In genomic region chr14:103528512-103529382, GRCh38 we compare ENCODE assay signal across 8 cellular contexts. TPM values are rescaled to one million over a fixed set of nuclear protein-coding genes. Genes with fewer than 3 reads are reported as not detected.
DNase-seq lines count a peak whose midpoint lies in the region; ATAC-seq, FAIRE-seq and TF ChIP-seq lines count a peak whose summit lies in the region.

Gene TRMT61A, plus strand, starts transcription at chr14:103529196. Its CDS starts 783 bp downstream, at chr14:103529979.

- H3K27ac Mint-ChIP-seq in activated naive CD4-positive, alpha-beta T cell treated with anti-CD3 and anti-CD28 coated beads, Interleukin-2, amount 10 ng/mL, durations not matched to agents 7 days and 5 days = peak within 1 kb of the TSS; percentile 95

- DNase-seq in MM.1S = peak; percentile 57
- DNase-seq in SK-MEL-5 (ENCODE audit: low read depth, low spot score) = peak; percentile 90
- peak; percentile 81 for DNase-seq in activated naive CD4-positive, alpha-beta T cell treated with anti-CD3 and anti-CD28 coated beads, Interleukin-2, amount 10 ng/mL, durations not matched to agents 7 days and 5 days
- DNase-seq in frontal cortex (ENCODE audit: low spot score in 2 of 2) = peak; percentile 99
- DNase-seq in non-pigmented ciliary epithelial cell (ENCODE audit: low read depth) = peak; percentile 51
- DNase-seq in superior temporal gyrus (ENCODE audit: extremely low spot score) = peak; percentile 88

- ATAC-seq in GM21447 (IDR thresholded peaks at IDR 0.05; ENCODE audit: unreplicated experiment) = peak; percentile 33

- CTCF ChIA-PET in activated naive CD4-positive, alpha-beta T cell treated with anti-CD3 and anti-CD28 coated beads, Interleukin-2, amount 10 ng/mL, durations not matched to agents 7 days and 5 days (lab: Charles Lee) = interaction anchor here (0.6 to 4.2 kb wide), 4 partner anchors 10 to 48 kb away, joined by 3 to 20 read pairs (median 4); no protein-coding TSS in a partner anchor

- peaks cover 31% of the 10 kb centered on the region for H3K79me2 ChIP-seq in MM.1S (ENCODE audit: low read length)

- H3K4me3 Mint-ChIP-seq in activated naive CD4-positive, alpha-beta T cell treated with anti-CD3 and anti-CD28 coated beads, Interleukin-2, amount 10 ng/mL, durations not matched to agents 7 days and 5 days = peak within 1 kb of the TSS; percentile 88

- no peaks in the 10 kb centered on the region for H3K9me3 ChIP-seq in MM.1S (replicated peaks; ENCODE audit: insufficient read depth, low read length)

- no peaks in the 10 kb centered on the region for H3K4me1 ChIP-seq in MM.1S (ENCODE audit: low read length)

- no peaks in the 10 kb centered on the region for H3K9me2 ChIP-seq in MM.1S (replicated peaks; ENCODE audit: insufficient read depth, low read length)

- peak within 1 kb of the TSS; percentile 83 for H3K4me2 ChIP-seq in MM.1S (ENCODE audit: low read depth, low read length)

- H3K4me1 Mint-ChIP-seq in activated naive CD4-positive, alpha-beta T cell treated with anti-CD3 and anti-CD28 coated beads, Interleukin-2, amount 10 ng/mL, durations not matched to agents 7 days and 5 days = peaks cover 37% of the 10 kb centered on the region

- TF ChIP-seq CTCF in C4-2B (conservative IDR thresholded peaks at IDR 0.05) = no peak
- TF ChIP-seq CTCF in MM.1S (IDR thresholded peaks at IDR 0.05; ENCODE audit: low read length) = no peak

- H3F3A ChIP-seq in MM.1S (ENCODE audit: insufficient read depth, low read length) = no peaks in the 10 kb centered on the region

- H4K20me1 ChIP-seq in MM.1S (ENCODE audit: insufficient read depth, low read length) = no peaks in the 10 kb centered on the region

- peak within 1 kb of the TSS; percentile 85 for H3K4me3 ChIP-seq in MM.1S (ENCODE audit: low read length)

- in situ Hi-C loops in SK-MEL-5 (cut with HindIII; ENCODE audit: low pct_unique_long_range_greater_than_20kb, low sequenced_read_pairs) = no loop called here

- H3K27ac ChIP-seq in C4-2B (peak within 1 kb of the TSS; percentile 96), MM.1S (ENCODE audit: low read length) (no peak within 1 kb of the TSS)

- FAIRE-seq in frontal cortex (lab: Jason Lieb, UNC) = no peak

- H3K27me3 ChIP-seq in MM.1S (replicated peaks; ENCODE audit: insufficient read depth, low read length) = no peaks in the 10 kb centered on the region; the same call in 1 of the 2 replicates

- peaks cover 42% of the 10 kb centered on the region for H3K27me3 Mint-ChIP-seq in activated naive CD4-positive, alpha-beta T cell treated with anti-CD3 and anti-CD28 coated beads, Interleukin-2, amount 10 ng/mL, durations not matched to agents 7 days and 5 days

- peak within 1 kb of the TSS; percentile 70 for H2AFZ ChIP-seq in MM.1S (ENCODE audit: low read length)

- peaks cover 4% of the 10 kb centered on the region for H3K36me3 Mint-ChIP-seq in activated naive CD4-positive, alpha-beta T cell treated with anti-CD3 and anti-CD28 coated beads, Interleukin-2, amount 10 ng/mL, durations not matched to agents 7 days and 5 days

- H3K9me3 Mint-ChIP-seq in activated naive CD4-positive, alpha-beta T cell treated with anti-CD3 and anti-CD28 coated beads, Interleukin-2, amount 10 ng/mL, durations not matched to agents 7 days and 5 days = no peaks in the 10 kb centered on the region

- no peaks in the 10 kb centered on the region for H3K36me3 ChIP-seq in MM.1S (replicated peaks; ENCODE audit: insufficient read depth, low read length)

- H3K9ac ChIP-seq in MM.1S (ENCODE audit: low read length) = peak within 1 kb of the TSS; percentile 83

RNA-seq across cellular contexts. Expression of gene TRMT61A, which starts in this region (rescaled TPM):
- total RNA-seq in SK-MEL-5 (2014; rRNA removed; shearing (Covaris generic)) = 19.0 and 19.9 TPM in 2 replicates
- polyA plus RNA-seq in SK-MEL-5 (2015; cell fraction: cytosol; rRNA removed) = 36.4 and 37.4 TPM in 2 replicates
- polyA plus RNA-seq in SK-MEL-5 (2015; cell fraction: nucleus; rRNA removed) = 26.5 and 28.0 TPM in 2 replicates
- total RNA-seq in frontal cortex = 4.9 TPM
